ENCODE assay signal across 1 cellular context in the genomic region with DNA sequence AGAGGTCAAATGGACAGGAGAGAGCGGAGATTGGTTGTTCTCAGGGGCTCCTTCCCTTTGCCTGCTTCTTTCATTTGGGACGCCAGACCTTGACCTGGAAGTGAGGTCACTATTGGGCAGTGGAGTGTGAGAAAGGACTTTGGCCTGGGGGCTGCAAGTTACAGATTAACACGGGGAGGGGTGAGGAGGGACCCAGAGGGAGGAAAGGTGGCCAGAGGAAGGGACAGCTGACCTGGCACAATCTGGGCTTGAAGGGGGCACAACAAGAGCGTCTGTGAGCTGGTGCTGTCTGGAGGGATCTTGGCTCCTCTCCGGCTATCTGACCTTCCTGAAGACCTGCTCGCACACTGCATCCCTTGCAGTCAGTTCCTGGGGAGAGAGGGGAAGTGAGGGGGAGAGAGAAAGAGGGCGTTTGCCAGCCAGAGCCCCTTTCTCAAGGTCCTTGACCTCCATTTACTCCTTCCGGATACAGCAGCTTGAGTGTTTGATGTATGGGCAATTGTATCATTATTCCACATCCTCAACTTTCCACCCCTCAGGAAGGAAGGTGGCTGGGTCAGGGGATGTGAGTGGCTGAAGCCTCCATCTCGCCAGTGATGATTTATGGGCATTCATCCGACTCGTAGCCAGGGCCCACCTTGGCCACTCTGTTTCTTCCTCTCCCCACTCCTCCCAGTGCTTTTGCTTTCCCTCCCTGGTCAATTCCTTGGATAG.
TF ChIP-seq lines count a peak whose summit lies in the region.

No MANE protein-coding gene starts in this region.

TF ChIP-seq in HepG2, 621 proteins besides CTCF, POLR2A, EP300 and RAD21 (continued from another document and continues in another):
- TF ChIP-seq, protein P1, sequence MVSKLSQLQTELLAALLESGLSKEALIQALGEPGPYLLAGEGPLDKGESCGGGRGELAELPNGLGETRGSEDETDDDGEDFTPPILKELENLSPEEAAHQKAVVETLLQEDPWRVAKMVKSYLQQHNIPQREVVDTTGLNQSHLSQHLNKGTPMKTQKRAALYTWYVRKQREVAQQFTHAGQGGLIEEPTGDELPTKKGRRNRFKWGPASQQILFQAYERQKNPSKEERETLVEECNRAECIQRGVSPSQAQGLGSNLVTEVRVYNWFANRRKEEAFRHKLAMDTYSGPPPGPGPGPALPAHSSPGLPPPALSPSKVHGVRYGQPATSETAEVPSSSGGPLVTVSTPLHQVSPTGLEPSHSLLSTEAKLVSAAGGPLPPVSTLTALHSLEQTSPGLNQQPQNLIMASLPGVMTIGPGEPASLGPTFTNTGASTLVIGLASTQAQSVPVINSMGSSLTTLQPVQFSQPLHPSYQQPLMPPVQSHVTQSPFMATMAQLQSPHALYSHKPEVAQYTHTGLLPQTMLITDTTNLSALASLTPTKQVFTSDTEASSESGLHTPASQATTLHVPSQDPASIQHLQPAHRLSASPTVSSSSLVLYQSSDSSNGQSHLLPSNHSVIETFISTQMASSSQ (IDR thresholded peaks at IDR 0.05; ENCODE audit: low read depth) = peak; percentile 96
- TF ChIP-seq, protein P1 (CRISPR knock-in tag; IDR thresholded peaks at IDR 0.05; ENCODE audit: borderline replicate concordance) = peak; percentile 98
- TF ChIP-seq ZNF660 (CRISPR knock-in tag; IDR thresholded peaks at IDR 0.05; ENCODE audit: borderline replicate concordance, low read depth) (no peak), ZC3H13 (CRISPR knock-in tag; IDR thresholded peaks at IDR 0.05) (no peak), HDAC2 (CRISPR knock-in tag; IDR thresholded peaks at IDR 0.05) (peak; percentile 71; the same call in 1 of the 2 replicates), PRMT3 (CRISPR knock-in tag; IDR thresholded peaks at IDR 0.05; ENCODE audit: borderline replicate concordance, low read depth) (no peak), ZBTB43 (CRISPR knock-in tag; conservative IDR thresholded peaks at IDR 0.05) (no peak), RCOR2 (CRISPR knock-in tag; IDR thresholded peaks at IDR 0.05) (0 out of 2 replicates have a peak, but pooled peaks have one; percentile 53), BCLAF1 (IDR thresholded peaks at IDR 0.05) (no peak), ATF2 (CRISPR knock-in tag; IDR thresholded peaks at IDR 0.05) (peak; percentile 80), ZNF639 (CRISPR knock-in tag; conservative IDR thresholded peaks at IDR 0.05) (no peak), NR2C2 (CRISPR knock-in tag; IDR thresholded peaks at IDR 0.05; ENCODE audit: borderline replicate concordance) (peak; percentile 87), DPF2 (CRISPR knock-in tag; IDR thresholded peaks at IDR 0.05; ENCODE audit: borderline replicate concordance, low read depth) (peak; percentile 68; the same call in 1 of the 2 replicates), ZC3H4 (CRISPR knock-in tag; IDR thresholded peaks at IDR 0.05; ENCODE audit: borderline replicate concordance) (no peak), ZBTB20 (CRISPR knock-in tag; IDR thresholded peaks at IDR 0.05; ENCODE audit: borderline replicate concordance, low read depth) (no peak), ZNF124 (CRISPR knock-in tag; IDR thresholded peaks at IDR 0.05) (no peak), SP2 (CRISPR knock-in tag; IDR thresholded peaks at IDR 0.05) (no peak), FOXO4 (CRISPR knock-in tag; conservative IDR thresholded peaks at IDR 0.05) (no peak), HOMEZ (CRISPR knock-in tag; IDR thresholded peaks at IDR 0.05; ENCODE audit: low read depth) (no peak; the same call in 1 of the 2 replicates), STAG1 (CRISPR knock-in tag; IDR thresholded peaks at IDR 0.05) (no peak), ZFP36 (IDR thresholded peaks at IDR 0.05; ENCODE audit: borderline replicate concordance, low read depth, low read length, partially characterized antibody) (no peak), ZNF780A (CRISPR knock-in tag; IDR thresholded peaks at IDR 0.05) (no peak), TEAD3 (CRISPR knock-in tag; optimal IDR thresholded peaks at IDR 0.05; ENCODE audit: borderline replicate concordance) (no peak), ZNF556 (CRISPR knock-in tag; IDR thresholded peaks at IDR 0.05; ENCODE audit: borderline replicate concordance) (no peak), ZNF839 (CRISPR knock-in tag; IDR thresholded peaks at IDR 0.05; ENCODE audit: borderline replicate concordance) (no peak), ZNF562 (CRISPR knock-in tag; IDR thresholded peaks at IDR 0.05; ENCODE audit: borderline replicate concordance) (no peak), TAF1 (CRISPR knock-in tag; IDR thresholded peaks at IDR 0.05) (no peak)
- TF ChIP-seq, protein P2, sequence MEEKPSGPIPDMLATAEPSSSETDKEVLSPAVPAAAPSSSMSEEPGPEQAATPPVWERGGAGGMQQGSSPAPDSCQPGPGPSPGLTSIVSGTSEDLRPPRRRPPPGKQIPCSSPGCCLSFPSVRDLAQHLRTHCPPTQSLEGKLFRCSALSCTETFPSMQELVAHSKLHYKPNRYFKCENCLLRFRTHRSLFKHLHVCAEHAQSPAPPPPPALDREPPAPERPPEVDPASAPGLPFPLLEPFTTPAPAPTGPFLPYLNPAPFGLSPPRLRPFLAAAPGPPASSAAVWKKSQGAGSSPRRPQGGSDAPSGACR (CRISPR knock-in tag; IDR thresholded peaks at IDR 0.05) = no peak
- TF ChIP-seq, protein P3, sequence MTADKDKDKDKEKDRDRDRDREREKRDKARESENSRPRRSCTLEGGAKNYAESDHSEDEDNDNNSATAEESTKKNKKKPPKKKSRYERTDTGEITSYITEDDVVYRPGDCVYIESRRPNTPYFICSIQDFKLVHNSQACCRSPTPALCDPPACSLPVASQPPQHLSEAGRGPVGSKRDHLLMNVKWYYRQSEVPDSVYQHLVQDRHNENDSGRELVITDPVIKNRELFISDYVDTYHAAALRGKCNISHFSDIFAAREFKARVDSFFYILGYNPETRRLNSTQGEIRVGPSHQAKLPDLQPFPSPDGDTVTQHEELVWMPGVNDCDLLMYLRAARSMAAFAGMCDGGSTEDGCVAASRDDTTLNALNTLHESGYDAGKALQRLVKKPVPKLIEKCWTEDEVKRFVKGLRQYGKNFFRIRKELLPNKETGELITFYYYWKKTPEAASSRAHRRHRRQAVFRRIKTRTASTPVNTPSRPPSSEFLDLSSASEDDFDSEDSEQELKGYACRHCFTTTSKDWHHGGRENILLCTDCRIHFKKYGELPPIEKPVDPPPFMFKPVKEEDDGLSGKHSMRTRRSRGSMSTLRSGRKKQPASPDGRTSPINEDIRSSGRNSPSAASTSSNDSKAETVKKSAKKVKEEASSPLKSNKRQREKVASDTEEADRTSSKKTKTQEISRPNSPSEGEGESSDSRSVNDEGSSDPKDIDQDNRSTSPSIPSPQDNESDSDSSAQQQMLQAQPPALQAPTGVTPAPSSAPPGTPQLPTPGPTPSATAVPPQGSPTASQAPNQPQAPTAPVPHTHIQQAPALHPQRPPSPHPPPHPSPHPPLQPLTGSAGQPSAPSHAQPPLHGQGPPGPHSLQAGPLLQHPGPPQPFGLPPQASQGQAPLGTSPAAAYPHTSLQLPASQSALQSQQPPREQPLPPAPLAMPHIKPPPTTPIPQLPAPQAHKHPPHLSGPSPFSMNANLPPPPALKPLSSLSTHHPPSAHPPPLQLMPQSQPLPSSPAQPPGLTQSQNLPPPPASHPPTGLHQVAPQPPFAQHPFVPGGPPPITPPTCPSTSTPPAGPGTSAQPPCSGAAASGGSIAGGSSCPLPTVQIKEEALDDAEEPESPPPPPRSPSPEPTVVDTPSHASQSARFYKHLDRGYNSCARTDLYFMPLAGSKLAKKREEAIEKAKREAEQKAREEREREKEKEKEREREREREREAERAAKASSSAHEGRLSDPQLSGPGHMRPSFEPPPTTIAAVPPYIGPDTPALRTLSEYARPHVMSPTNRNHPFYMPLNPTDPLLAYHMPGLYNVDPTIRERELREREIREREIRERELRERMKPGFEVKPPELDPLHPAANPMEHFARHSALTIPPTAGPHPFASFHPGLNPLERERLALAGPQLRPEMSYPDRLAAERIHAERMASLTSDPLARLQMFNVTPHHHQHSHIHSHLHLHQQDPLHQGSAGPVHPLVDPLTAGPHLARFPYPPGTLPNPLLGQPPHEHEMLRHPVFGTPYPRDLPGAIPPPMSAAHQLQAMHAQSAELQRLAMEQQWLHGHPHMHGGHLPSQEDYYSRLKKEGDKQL (CRISPR knock-in tag; IDR thresholded peaks at IDR 0.05; ENCODE audit: low read depth) = no peak
- TF ChIP-seq, protein P4, sequence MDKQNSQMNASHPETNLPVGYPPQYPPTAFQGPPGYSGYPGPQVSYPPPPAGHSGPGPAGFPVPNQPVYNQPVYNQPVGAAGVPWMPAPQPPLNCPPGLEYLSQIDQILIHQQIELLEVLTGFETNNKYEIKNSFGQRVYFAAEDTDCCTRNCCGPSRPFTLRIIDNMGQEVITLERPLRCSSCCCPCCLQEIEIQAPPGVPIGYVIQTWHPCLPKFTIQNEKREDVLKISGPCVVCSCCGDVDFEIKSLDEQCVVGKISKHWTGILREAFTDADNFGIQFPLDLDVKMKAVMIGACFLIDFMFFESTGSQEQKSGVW (CRISPR knock-in tag; IDR thresholded peaks at IDR 0.05; ENCODE audit: borderline replicate concordance) = no peak
